In genomic region chr2:161414015-161414384, GRCh38 we compare ENCODE assay signal across 8 cellular contexts. TPM values are rescaled to one million over a fixed set of nuclear protein-coding genes. Genes with fewer than 3 reads are reported as not detected.
DNase-seq lines count a peak whose midpoint lies in the region; ATAC-seq and TF ChIP-seq lines count a peak whose summit lies in the region.

No MANE protein-coding gene starts in this region.

- H3K9ac ChIP-seq in iPS-20b (ENCODE audit: low read depth, low read length): no peak overlapping the region

- H3K4me1 ChIP-seq in iPS-20b (ENCODE audit: insufficient read depth, low read length) (peaks cover 13% of the 10 kb centered on the region), A673 (ENCODE audit: insufficient read depth, low read length, poor library complexity, severe bottlenecking) (peaks cover 8% of the 10 kb centered on the region)

- CTCF ChIA-PET in A673 (lab: Charles Lee): interaction anchor here (0.6 kb wide), 1 partner anchor 8 kb away, joined by 9 read pairs; no protein-coding TSS in a partner anchor

- H3K36me3 ChIP-seq in iPS-20b (ENCODE audit: insufficient read depth, low read depth, low read length) (0 out of 2 replicates have a peak, but pooled peaks cover 5% of the 10 kb centered on the region), A673 (ENCODE audit: insufficient read depth, low read length, poor library complexity, severe bottlenecking) (peaks cover 5% of the 10 kb centered on the region)

- H3K4me1 Mint-ChIP-seq in T-helper 2 cell treated with Interferon-gamma antibody and Interleukin-4, amounts not matched to agents 5 μg/mL and 100 μg/mL, for 36 hours (ENCODE audit: low read depth): peaks cover 42% of the 10 kb centered on the region
- H3K4me1 Mint-ChIP-seq in activated naive CD8-positive, alpha-beta T cell treated with anti-CD3 and anti-CD28 coated beads for 36 hours: peaks cover 40% of the 10 kb centered on the region
- H3K4me1 Mint-ChIP-seq in stimulated activated naive B cell treated with anti-CD40 and anti-IgM and Interleukin-4, amounts not matched to agents 10 μg/mL and 1 μg/mL and 100 μg/mL, for 72 hours: peaks cover 39 to 55% of the 10 kb centered on the region in 2 donors

- H3K4me3 ChIP-seq in iPS-20b (ENCODE audit: low read length) (peak overlapping the region; percentile 57; the same call in 1 of the 2 replicates), A673 (ENCODE audit: low read depth, low read length, poor library complexity, severe bottlenecking) (no peak overlapping the region)

- H3K27ac Mint-ChIP-seq in T-helper 2 cell treated with Interferon-gamma antibody and Interleukin-4, amounts not matched to agents 5 μg/mL and 100 μg/mL, for 36 hours: peak overlapping the region; percentile 34
- H3K27ac Mint-ChIP-seq in activated naive CD8-positive, alpha-beta T cell treated with anti-CD3 and anti-CD28 coated beads for 36 hours: no peak overlapping the region
- peak overlapping the region; percentile 53 for H3K27ac Mint-ChIP-seq in stimulated activated naive B cell treated with anti-CD40 and anti-IgM and Interleukin-4, amounts not matched to agents 10 μg/mL and 1 μg/mL and 100 μg/mL, for 72 hours

- H3K27ac ChIP-seq in iPS-20b (ENCODE audit: low read length): no peak overlapping the region
- no peak overlapping the region for H3K27ac ChIP-seq in A673 (ENCODE audit: low read depth, low read length, poor library complexity, severe bottlenecking)

- H3K9me3 Mint-ChIP-seq in T-helper 2 cell treated with Interferon-gamma antibody and Interleukin-4, amounts not matched to agents 5 μg/mL and 100 μg/mL, for 36 hours: no peaks in the 10 kb centered on the region
- H3K9me3 Mint-ChIP-seq in activated naive CD8-positive, alpha-beta T cell treated with anti-CD3 and anti-CD28 coated beads for 36 hours: no peaks in the 10 kb centered on the region
- no peaks in the 10 kb centered on the region for H3K9me3 Mint-ChIP-seq in stimulated activated naive B cell treated with anti-CD40 and anti-IgM and Interleukin-4, amounts not matched to agents 10 μg/mL and 1 μg/mL and 100 μg/mL, for 72 hours

- BruUV-seq in A673 (replicated peaks; lab: Mats Ljungman, UMichigan): no TSS peak

- H3K4me3 Mint-ChIP-seq in T-helper 2 cell treated with Interferon-gamma antibody and Interleukin-4, amounts not matched to agents 5 μg/mL and 100 μg/mL, for 36 hours: peak overlapping the region; percentile 79
- peak overlapping the region; percentile 67 for H3K4me3 Mint-ChIP-seq in activated naive CD8-positive, alpha-beta T cell treated with anti-CD3 and anti-CD28 coated beads for 36 hours
- peak overlapping the region; percentile 70 to 73 for H3K4me3 Mint-ChIP-seq in stimulated activated naive B cell treated with anti-CD40 and anti-IgM and Interleukin-4, amounts not matched to agents 10 μg/mL and 1 μg/mL and 100 μg/mL, for 72 hours

- H3K9me3 ChIP-seq in iPS-20b (ENCODE audit: insufficient read depth, low read depth, low read length) (no peaks in the 10 kb centered on the region), A673 (ENCODE audit: low read depth, low read length, poor library complexity, severe bottlenecking) (no peaks in the 10 kb centered on the region)

- H3K36me3 Mint-ChIP-seq in T-helper 2 cell treated with Interferon-gamma antibody and Interleukin-4, amounts not matched to agents 5 μg/mL and 100 μg/mL, for 36 hours (ENCODE audit: low read depth): peaks cover 22% of the 10 kb centered on the region
- peaks cover 17% of the 10 kb centered on the region for H3K36me3 Mint-ChIP-seq in activated naive CD8-positive, alpha-beta T cell treated with anti-CD3 and anti-CD28 coated beads for 36 hours
- peaks cover 8 to 9% of the 10 kb centered on the region in 2 donors for H3K36me3 Mint-ChIP-seq in stimulated activated naive B cell treated with anti-CD40 and anti-IgM and Interleukin-4, amounts not matched to agents 10 μg/mL and 1 μg/mL and 100 μg/mL, for 72 hours

- peaks cover 49% of the 10 kb centered on the region for H3K27me3 Mint-ChIP-seq in T-helper 2 cell treated with Interferon-gamma antibody and Interleukin-4, amounts not matched to agents 5 μg/mL and 100 μg/mL, for 36 hours (ENCODE audit: low read depth)
- peaks cover 52% of the 10 kb centered on the region for H3K27me3 Mint-ChIP-seq in activated naive CD8-positive, alpha-beta T cell treated with anti-CD3 and anti-CD28 coated beads for 36 hours
- H3K27me3 Mint-ChIP-seq in stimulated activated naive B cell treated with anti-CD40 and anti-IgM and Interleukin-4, amounts not matched to agents 10 μg/mL and 1 μg/mL and 100 μg/mL, for 72 hours: peaks cover 47 to 54% of the 10 kb centered on the region in 2 donors

- no peak for ATAC-seq in stimulated activated naive B cell treated with anti-CD40 and anti-IgM and Interleukin-4, amounts not matched to agents 10 μg/mL and 1 μg/mL and 100 μg/mL, for 72 hours (replicated peaks)
- no peak for ATAC-seq in GM21367 (IDR thresholded peaks at IDR 0.05; ENCODE audit: unreplicated experiment)

- intact Hi-C loops in A673 (cut with micrococcal nuclease; ENCODE audit: unreplicated experiment): no loop called here

- TF ChIP-seq CTCF in A673 (conservative IDR thresholded peaks at IDR 0.05; ENCODE audit: low read depth, low read length): no peak

- no peak for DNase-seq in T-helper 2 cell treated with Interferon-gamma antibody and Interleukin-4, amounts not matched to agents 5 μg/mL and 100 μg/mL, for 36 hours (ENCODE audit: low spot score)
- no peak for DNase-seq in T-helper 2 cell
- no peak for DNase-seq in activated naive CD8-positive, alpha-beta T cell treated with anti-CD3 and anti-CD28 coated beads for 36 hours
- no peak for DNase-seq in stimulated activated naive B cell treated with anti-CD40 and anti-IgM and Interleukin-4, amounts not matched to agents 10 μg/mL and 1 μg/mL and 100 μg/mL, for 72 hours
- no peak for DNase-seq in NOMO-1 treated with DMSO at 0.1 percent for 48 hours (lab: John Stamatoyannopoulos, UW; ENCODE audit: unreplicated experiment)
- DNase-seq in A673 (ENCODE audit: low spot score): no peak

- H3K27me3 ChIP-seq in iPS-20b (ENCODE audit: insufficient read depth, low read length): peaks cover 80% of the 10 kb centered on the region
- peaks cover 5% of the 10 kb centered on the region for H3K27me3 ChIP-seq in A673 (replicated peaks; ENCODE audit: insufficient read depth, low read depth, low read length, poor library complexity)

- POLR2A ChIA-PET in A673 (lab: Charles Lee; ENCODE audit: low non-redundant PET): no interaction called here

RNA-seq across cellular contexts. Expression of gene TBR1, which starts 2.1 kb away (rescaled TPM):
- total RNA-seq in activated naive CD8-positive, alpha-beta T cell treated with anti-CD3 and anti-CD28 coated beads for 36 hours: not detected
- 0.17 and 0.44 TPM in 2 replicates for total RNA-seq in A673 (2021)
